In genomic region chr17:60075981-60076380, GRCh38 we compare ENCODE assay signal across 15 cellular contexts.
"Had no signal": no experiment of that assay in that cellular context is flagged by ENCODE, and none has a peak within 500 bp of the region (broad histone marks: within the 10 kb centered on the region; RNA-seq: fewer than 3 reads in every experiment).

No MANE protein-coding gene starts in this region.

- ATAC-seq: activated CD8-positive, alpha-beta memory T cell treated with anti-CD3 and anti-CD28 coated beads, Interleukin-2, amount 10 ng/mL, durations not matched to agents 7 days and 5 days; activated T-cell treated with anti-CD3 and anti-CD28 coated beads, Interleukin-2, amount 50 U/mL, for 4 hours; gastroesophageal sphincter; left ventricle myocardium superior had no signal

- H3K27ac Mint-ChIP-seq: activated CD8-positive, alpha-beta memory T cell treated with anti-CD3 and anti-CD28 coated beads, Interleukin-2, amount 10 ng/mL, durations not matched to agents 7 days and 5 days had no signal

- H3K27ac ChIP-seq: adrenal gland, tibial artery, vagina had no signal

- H3K27me3 ChIP-seq: adrenal gland, gastroesophageal sphincter, tibial artery, vagina had no signal

- H3K4me3 ChIP-seq: adrenal gland, gastroesophageal sphincter, tibial artery, vagina had no signal

- H3K9me3 ChIP-seq: adrenal gland, gastroesophageal sphincter, tibial artery, vagina had no signal

- DNase-seq: activated CD8-positive, alpha-beta memory T cell treated with anti-CD3 and anti-CD28 coated beads, Interleukin-2, amount 10 ng/mL, durations not matched to agents 7 days and 5 days; activated naive CD4-positive, alpha-beta T cell; activated T-cell treated with anti-CD3 and anti-CD28 coated beads, Interleukin-2, amount 50 U/mL, for 4 hours; adrenal gland; central memory CD4-positive, alpha-beta T cell; cortex of kidney; effector memory CD4-positive, alpha-beta T cell; left ventricle myocardium superior; mesendoderm; posterior cingulate gyrus; stimulated activated CD4-positive, alpha-beta T cell treated with anti-CD3 and anti-CD28 coated beads, Interleukin-15, amount 100 ng/mL, for 24 hours; stimulated activated CD4-positive, alpha-beta T cell treated with anti-CD3 and anti-CD28 coated beads, Interleukin-4, amount 100 ng/mL, for 24 hours; tibial artery had no signal

- H3K27me3 Mint-ChIP-seq: activated CD8-positive, alpha-beta memory T cell treated with anti-CD3 and anti-CD28 coated beads, Interleukin-2, amount 10 ng/mL, durations not matched to agents 7 days and 5 days had no signal

- H3K9me3 Mint-ChIP-seq: activated T-cell treated with anti-CD3 and anti-CD28 coated beads, Interleukin-2, amount 50 U/mL, for 4 hours had no signal

- H3K4me3 Mint-ChIP-seq: activated CD8-positive, alpha-beta memory T cell treated with anti-CD3 and anti-CD28 coated beads, Interleukin-2, amount 10 ng/mL, durations not matched to agents 7 days and 5 days; activated T-cell treated with anti-CD3 and anti-CD28 coated beads, Interleukin-2, amount 50 U/mL, for 4 hours had no signal
